In genomic region chr10:98134431-98135221, GRCh38 we compare ENCODE assay signal across 8 cellular contexts. TPM values are rescaled to one million over a fixed set of nuclear protein-coding genes. Genes with fewer than 3 reads are reported as not detected.
A peak's percentile ranks its signal among the peaks of the same experiment; 100 is the strongest.
DNase-seq lines count a peak whose midpoint lies in the region; ATAC-seq and TF ChIP-seq lines count a peak whose summit lies in the region.

Gene R3HCC1L (plus strand): TSS chr10:98134657. CDS start chr10:98208115, 73,458 bp downstream.

- H3K27me3 ChIP-seq in esophagus squamous epithelium, result no peaks in the 10 kb centered on the region

- no peaks in the 10 kb centered on the region for H3K9me3 ChIP-seq in esophagus squamous epithelium

- 0 to 1% methylated on average over 22 to 34 of the region's 64 CpGs for WGBS in esophagus squamous epithelium, 2 donors

- H3K36me3 ChIP-seq in esophagus squamous epithelium, result no peaks in the 10 kb centered on the region

- peak; percentile 51 for DNase-seq in DMS79 (lab: John Stamatoyannopoulos, UW)
- DNase-seq in Jurkat, Clone E6-1 (ENCODE audit: low read depth, low spot score), result peak; percentile 88
- DNase-seq in activated T-cell treated with anti-CD3 and anti-CD28 coated beads, Interleukin-2, amount 50 U/mL, for 48 hours, result peak; percentile 97
- DNase-seq in esophagus squamous epithelium (lab: John Stamatoyannopoulos, UW), result peak; percentile 41
- peak; percentile 90 for DNase-seq in myocyte (ENCODE audit: low read depth)
- peak; percentile 84 to 88 for DNase-seq in stimulated activated CD8-positive, alpha-beta memory T cell treated with anti-CD3 and anti-CD28 coated beads, Interleukin-7, amount 100 ng/mL, for 4 hours (ENCODE audit: low read depth in 2 of 2)

- peak within 1 kb of the TSS; percentile 94 to 97 (median 96) for H3K27ac ChIP-seq in esophagus squamous epithelium

- peak within 1 kb of the TSS; percentile 86 for H3K4me3 ChIP-seq in Jurkat, Clone E6-1 (ENCODE audit: low read length)
- peak within 1 kb of the TSS; percentile 89 to 98 (median 90) for H3K4me3 ChIP-seq in esophagus squamous epithelium

- no peak for TF ChIP-seq CTCF in esophagus squamous epithelium (IDR thresholded peaks at IDR 0.05)

- intact Hi-C loops in esophagus squamous epithelium (cut with DNase I), result no loop called here

- peak in 3 of 4 donors; percentile 27 to 87 (median 75) for TF ChIP-seq POLR2A in esophagus squamous epithelium (IDR thresholded peaks at IDR 0.05)

- peaks cover 4 to 43% (median 7%) of the 10 kb centered on the region in 3 donors for H3K4me1 ChIP-seq in esophagus squamous epithelium

- ATAC-seq in GM21717 (IDR thresholded peaks at IDR 0.05; ENCODE audit: unreplicated experiment), result peak; percentile 88

TF ChIP-seq in PFSK-1, 5 proteins besides CTCF, POLR2A, EP300 and RAD21:
- TF ChIP-seq TAF1 (IDR thresholded peaks at IDR 0.05; ENCODE audit: borderline replicate concordance, insufficient read depth, low read length), result peak; percentile 69; the same call in 1 of the 2 replicates
- peak; percentile 86 for TF ChIP-seq POLR2AphosphoS5 (IDR thresholded peaks at IDR 0.05; ENCODE audit: low read depth, low read length)
- TF ChIP-seq SIN3A (IDR thresholded peaks at IDR 0.05; ENCODE audit: borderline replicate concordance, insufficient read depth, low read length), result no peak
- TF ChIP-seq FOXP2 (optimal IDR thresholded peaks at IDR 0.05; ENCODE audit: borderline replicate concordance, extremely low read depth, extremely low read length, insufficient read depth), result peak; percentile 56
- TF ChIP-seq REST (IDR thresholded peaks at IDR 0.05; ENCODE audit: insufficient read depth in 1 of 2, low read depth in 2 of 2, low read length in 2 of 2), result 0 out of 4 replicates have a peak, but pooled peaks of 1 of the 2 experiments have one; percentile 45

RNA-seq across cellular contexts. Expression of gene R3HCC1L, which starts in this region (rescaled TPM):
- 13.8 TPM for polyA plus RNA-seq in Jurkat, Clone E6-1 (2012; ENCODE audit: insufficient read depth, insufficient read length)
- 8.2 TPM for polyA plus RNA-seq in PFSK-1 (2012; ENCODE audit: insufficient read length, low read depth)
- total RNA-seq in esophagus squamous epithelium (10 to 100 TPM in 2 of 4 donors, 1 to 10 TPM in 2; 5.5 to 12.5 (median 10.1) TPM), myocyte (10.8 and 12.2 TPM in 2 replicates)
- 5.7 TPM for polyA plus RNA-seq in myocyte (2012)

Comparison
In these comparisons a context has a peak if more than half of its experiments do, and no peak if none do; other contexts are left out.
1. Peak in every context shown above with its lines: DNase-seq, ATAC-seq, H3K4me3 ChIP-seq and H3K27ac ChIP-seq.
2. DNase-seq: peak in every context shown above with its lines; median percentile 97 in activated T-cell treated with anti-CD3 and anti-CD28 coated beads, Interleukin-2, amount 50 U/mL, for 48 hours; 90 in myocyte; 88 in Jurkat, Clone E6-1; 86 in stimulated activated CD8-positive, alpha-beta memory T cell treated with anti-CD3 and anti-CD28 coated beads, Interleukin-7, amount 100 ng/mL, for 4 hours; 51 in DMS79; 41 in esophagus squamous epithelium.